ENCODE assay signal across 19 cellular contexts in the genomic region with DNA sequence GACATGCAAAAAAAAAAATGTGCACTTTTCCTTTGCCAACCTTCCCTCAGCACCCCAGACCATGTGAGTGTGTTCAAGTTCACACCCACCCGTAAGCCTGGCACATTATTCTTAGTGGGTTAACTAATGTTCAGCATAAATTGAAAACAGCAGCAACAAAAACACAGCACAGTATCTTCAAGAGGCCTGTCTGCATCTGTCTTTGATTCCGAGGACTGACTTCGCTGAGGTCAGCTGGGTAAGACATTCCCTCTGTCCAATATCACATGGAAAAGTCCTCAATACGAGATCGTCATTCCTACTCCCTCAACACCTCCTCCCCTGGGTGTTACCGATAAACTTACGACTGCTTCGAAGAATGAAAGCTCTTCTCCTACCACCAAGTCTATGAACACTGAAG.
DNase-seq lines count a peak whose midpoint lies in the region; ATAC-seq and TF ChIP-seq lines count a peak whose summit lies in the region.
"Had no signal": no experiment of that assay in that cellular context is flagged by ENCODE, and none has a peak within 500 bp of the region (broad histone marks: within the 10 kb centered on the region; RNA-seq: fewer than 3 reads in every experiment).

No MANE protein-coding gene starts in this region.

- peaks cover 30% of the 10 kb centered on the region for H3K4me1 Mint-ChIP-seq in activated CD8-positive, alpha-beta memory T cell treated with anti-CD3 and anti-CD28 coated beads, Interleukin-2, amount 10 ng/mL, durations not matched to agents 7 days and 5 days
- H3K4me1 Mint-ChIP-seq in CD8-positive, alpha-beta memory T cell = peaks cover 56 to 63% (median 62%) of the 10 kb centered on the region in 3 donors
- peaks cover 70% of the 10 kb centered on the region for H3K4me1 Mint-ChIP-seq in activated naive CD8-positive, alpha-beta T cell treated with anti-CD3 and anti-CD28 coated beads for 36 hours
- H3K4me1 Mint-ChIP-seq in naive thymus-derived CD4-positive, alpha-beta T cell = peaks cover 46 to 92% (median 77%) of the 10 kb centered on the region in 7 donors
- peaks cover 4% of the 10 kb centered on the region for H3K4me1 Mint-ChIP-seq in progenitor cell of endocrine pancreas (ENCODE audit: low read depth)
- no peaks in the 10 kb centered on the region for H3K4me1 Mint-ChIP-seq in HFFc6 (ENCODE audit: low read depth)

- no peak for TF ChIP-seq CTCF in progenitor cell of endocrine pancreas (IDR thresholded peaks at IDR 0.05; ENCODE audit: unreplicated experiment)
- TF ChIP-seq CTCF in HFFc6 (IDR thresholded peaks at IDR 0.05) = no peak

- H3K9me3 Mint-ChIP-seq in activated CD8-positive, alpha-beta memory T cell treated with anti-CD3 and anti-CD28 coated beads, Interleukin-2, amount 10 ng/mL, durations not matched to agents 7 days and 5 days (ENCODE audit: low read depth) = peaks cover 6% of the 10 kb centered on the region
- H3K9me3 Mint-ChIP-seq in CD8-positive, alpha-beta memory T cell = no peaks in the 10 kb centered on the region
- peaks cover 30% of the 10 kb centered on the region for H3K9me3 Mint-ChIP-seq in activated naive CD8-positive, alpha-beta T cell treated with anti-CD3 and anti-CD28 coated beads for 36 hours
- peaks cover 0 to 21% (median 4%) of the 10 kb centered on the region in 11 donors for H3K9me3 Mint-ChIP-seq in naive thymus-derived CD4-positive, alpha-beta T cell
- H3K9me3 Mint-ChIP-seq in progenitor cell of endocrine pancreas (ENCODE audit: low read depth) (peaks cover 16% of the 10 kb centered on the region), HFFc6 (peaks cover 47% of the 10 kb centered on the region)

- peak overlapping the region; percentile 35 for H3K4me3 ChIP-seq in CD8-positive, alpha-beta memory T cell (ENCODE audit: low read length)
- H3K4me3 ChIP-seq in naive thymus-derived CD4-positive, alpha-beta T cell (ENCODE audit: low read length) = peak overlapping the region; percentile 29
- H3K4me3 ChIP-seq: BLaER1, sigmoid colon, testis, uterus had no signal

- no peak overlapping the region for H3K27ac ChIP-seq in CD8-positive, alpha-beta memory T cell (ENCODE audit: low read depth, low read length)
- H3K27ac ChIP-seq in naive thymus-derived CD4-positive, alpha-beta T cell (ENCODE audit: low read depth, low read length) = peak overlapping the region; percentile 66
- H3K27ac ChIP-seq: sigmoid colon, testis, uterus had no signal

- H3K36me3 Mint-ChIP-seq in activated CD8-positive, alpha-beta memory T cell treated with anti-CD3 and anti-CD28 coated beads, Interleukin-2, amount 10 ng/mL, durations not matched to agents 7 days and 5 days = peaks cover 75% of the 10 kb centered on the region
- H3K36me3 Mint-ChIP-seq in CD8-positive, alpha-beta memory T cell = peaks cover 26 to 77% (median 26%) of the 10 kb centered on the region in 3 donors
- H3K36me3 Mint-ChIP-seq in activated naive CD8-positive, alpha-beta T cell treated with anti-CD3 and anti-CD28 coated beads for 36 hours = peaks cover 83% of the 10 kb centered on the region
- H3K36me3 Mint-ChIP-seq in naive thymus-derived CD4-positive, alpha-beta T cell = peaks cover 18 to 71% (median 47%) of the 10 kb centered on the region in 5 donors
- H3K36me3 Mint-ChIP-seq in progenitor cell of endocrine pancreas (ENCODE audit: insufficient read depth) (peaks cover 35% of the 10 kb centered on the region), HFFc6 (ENCODE audit: low read depth) (peaks cover 9% of the 10 kb centered on the region)

- ATAC-seq in activated CD8-positive, alpha-beta memory T cell treated with anti-CD3 and anti-CD28 coated beads, Interleukin-2, amount 10 ng/mL, durations not matched to agents 7 days and 5 days = no peak
- ATAC-seq in naive thymus-derived CD4-positive, alpha-beta T cell = no peak
- ATAC-seq in GM18868 (IDR thresholded peaks at IDR 0.05; ENCODE audit: unreplicated experiment) = no peak
- ATAC-seq: WTC11 had no signal

- H3K27me3 ChIP-seq in CD8-positive, alpha-beta memory T cell (ENCODE audit: insufficient read depth, low read length, poor library complexity, severe bottlenecking) = no peaks in the 10 kb centered on the region
- H3K27me3 ChIP-seq in naive thymus-derived CD4-positive, alpha-beta T cell (ENCODE audit: control insufficient read depth in 2 of 2, insufficient read depth in 2 of 2, low read length in 2 of 2) = no peaks in the 10 kb centered on the region
- H3K27me3 ChIP-seq: BLaER1, sigmoid colon, testis, uterus had no signal

- H3K36me3 ChIP-seq in CD8-positive, alpha-beta memory T cell (ENCODE audit: insufficient read depth, low read length) = peaks cover 16% of the 10 kb centered on the region
- H3K36me3 ChIP-seq in naive thymus-derived CD4-positive, alpha-beta T cell (ENCODE audit: control insufficient read depth in 2 of 3, insufficient read depth in 3 of 3, low read length in 3 of 3) = peaks cover 0 to 16% (median 0%) of the 10 kb centered on the region in 3 experiments
- H3K36me3 ChIP-seq: uterus had no signal

- H3K9me3 ChIP-seq in CD8-positive, alpha-beta memory T cell (ENCODE audit: low read length) = no peaks in the 10 kb centered on the region
- no peaks in the 10 kb centered on the region for H3K9me3 ChIP-seq in naive thymus-derived CD4-positive, alpha-beta T cell (ENCODE audit: control insufficient read depth in 2 of 3, low read length in 3 of 3)
- H3K9me3 ChIP-seq: testis, uterus had no signal

- no peak for DNase-seq in activated CD8-positive, alpha-beta memory T cell treated with anti-CD3 and anti-CD28 coated beads, Interleukin-2, amount 10 ng/mL, durations not matched to agents 7 days and 5 days
- no peak for DNase-seq in activated CD8-positive, alpha-beta memory T cell treated with anti-CD3 and anti-CD28 coated beads, Interleukin-2, amount 50 U/mL, for 4 hours
- DNase-seq in CD8-positive, alpha-beta memory T cell = peak in 1 of 5 donors; percentile 6
- no peak for DNase-seq in activated naive CD8-positive, alpha-beta T cell treated with anti-CD3 and anti-CD28 coated beads for 36 hours
- no peak for DNase-seq in naive thymus-derived CD4-positive, alpha-beta T cell
- DNase-seq in progenitor cell of endocrine pancreas (ENCODE audit: low spot score, unreplicated experiment) = no peak
- DNase-seq in HFFc6 = no peak
- DNase-seq: head of caudate nucleus, KBM-7, MM.1S, NCI-H146, NCI-H69, sigmoid colon, T-helper 9 cell, testis, uterus had no signal

- H3K27ac Mint-ChIP-seq in activated CD8-positive, alpha-beta memory T cell treated with anti-CD3 and anti-CD28 coated beads, Interleukin-2, amount 10 ng/mL, durations not matched to agents 7 days and 5 days = peak overlapping the region; percentile 88
- peak overlapping the region in 7 of 8 donors; percentile 74 to 94 (median 91) for H3K27ac Mint-ChIP-seq in CD8-positive, alpha-beta memory T cell
- peak overlapping the region; percentile 95 for H3K27ac Mint-ChIP-seq in activated naive CD8-positive, alpha-beta T cell treated with anti-CD3 and anti-CD28 coated beads for 36 hours
- H3K27ac Mint-ChIP-seq in naive thymus-derived CD4-positive, alpha-beta T cell = peak overlapping the region; percentile 93 to 98 (median 97)
- H3K27ac Mint-ChIP-seq in progenitor cell of endocrine pancreas (no peak overlapping the region), HFFc6 (no peak overlapping the region)

- H3K4me3 Mint-ChIP-seq in activated CD8-positive, alpha-beta memory T cell treated with anti-CD3 and anti-CD28 coated beads, Interleukin-2, amount 10 ng/mL, durations not matched to agents 7 days and 5 days = no peak overlapping the region
- peak overlapping the region; percentile 16 to 85 (median 79) for H3K4me3 Mint-ChIP-seq in CD8-positive, alpha-beta memory T cell
- H3K4me3 Mint-ChIP-seq in activated naive CD8-positive, alpha-beta T cell treated with anti-CD3 and anti-CD28 coated beads for 36 hours = peak overlapping the region; percentile 66
- peak overlapping the region; percentile 67 to 89 (median 87) for H3K4me3 Mint-ChIP-seq in naive thymus-derived CD4-positive, alpha-beta T cell
- H3K4me3 Mint-ChIP-seq in progenitor cell of endocrine pancreas (ENCODE audit: low read depth) = no peak overlapping the region
- H3K4me3 Mint-ChIP-seq in HFFc6 = no peak overlapping the region; the same call in 1 of the 2 replicates
- H3K4me3 Mint-ChIP-seq: WTC11 had no signal

- intact Hi-C loops in naive thymus-derived CD4-positive, alpha-beta T cell (cut with micrococcal nuclease) = loop anchor here (2.0 to 10.0 kb wide), 7 partner anchors 17 to 283 kb away; no protein-coding TSS in a partner anchor

- POLR2A ChIA-PET in CD8-positive, alpha-beta memory T cell (lab: Charles Lee) = no interaction called here
- POLR2A ChIA-PET in naive thymus-derived CD4-positive, alpha-beta T cell (lab: Charles Lee) = interaction anchor here (0.5 to 1.4 kb wide), 5 partner anchors 25 to 297 kb away, joined by 3 to 5 read pairs (median 4); no protein-coding TSS in a partner anchor

- CTCF ChIA-PET in activated CD8-positive, alpha-beta memory T cell treated with anti-CD3 and anti-CD28 coated beads, Interleukin-2, amount 10 ng/mL, durations not matched to agents 7 days and 5 days (lab: Charles Lee) = interaction anchor here (1.1 to 1.5 kb wide), 4 partner anchors 39 to 276 kb away, joined by 3 to 4 read pairs (median 4); no protein-coding TSS in a partner anchor
- CTCF ChIA-PET in CD8-positive, alpha-beta memory T cell (lab: Charles Lee) = interaction anchor here (1.6 kb wide), 1 partner anchor 265 kb away, joined by 6 read pairs; no protein-coding TSS in a partner anchor
- CTCF ChIA-PET in naive thymus-derived CD4-positive, alpha-beta T cell (lab: Charles Lee) = no interaction called here

- no peaks in the 10 kb centered on the region for H3K27me3 Mint-ChIP-seq in activated CD8-positive, alpha-beta memory T cell treated with anti-CD3 and anti-CD28 coated beads, Interleukin-2, amount 10 ng/mL, durations not matched to agents 7 days and 5 days
- H3K27me3 Mint-ChIP-seq in CD8-positive, alpha-beta memory T cell = peaks cover 0 to 2% of the 10 kb centered on the region in 2 donors
- H3K27me3 Mint-ChIP-seq in activated naive CD8-positive, alpha-beta T cell treated with anti-CD3 and anti-CD28 coated beads for 36 hours = no peaks in the 10 kb centered on the region
- H3K27me3 Mint-ChIP-seq in naive thymus-derived CD4-positive, alpha-beta T cell = no peaks in the 10 kb centered on the region
- H3K27me3 Mint-ChIP-seq in progenitor cell of endocrine pancreas (peaks cover 2% of the 10 kb centered on the region), HFFc6 (ENCODE audit: insufficient read depth) (peaks cover 7% of the 10 kb centered on the region; the same call in 1 of the 2 replicates)

- peaks cover 73% of the 10 kb centered on the region for H3K4me1 ChIP-seq in CD8-positive, alpha-beta memory T cell (ENCODE audit: insufficient read depth, low read length)
- H3K4me1 ChIP-seq in naive thymus-derived CD4-positive, alpha-beta T cell (ENCODE audit: control insufficient read depth in 2 of 2, insufficient read depth in 2 of 2, low read length in 2 of 2) = peaks cover 24 to 80% of the 10 kb centered on the region in 2 donors
- H3K4me1 ChIP-seq: sigmoid colon, testis, uterus had no signal

Comparison
In these comparisons a context has a peak if more than half of its experiments do, and no peak if none do; other contexts are left out.
1. H3K27ac Mint-ChIP-seq: peak in activated CD8-positive, alpha-beta memory T cell treated with anti-CD3 and anti-CD28 coated beads, Interleukin-2, amount 10 ng/mL, durations not matched to agents 7 days and 5 days (single experiment), CD8-positive, alpha-beta memory T cell (7 of 8), activated naive CD8-positive, alpha-beta T cell treated with anti-CD3 and anti-CD28 coated beads for 36 hours (single experiment) and naive thymus-derived CD4-positive, alpha-beta T cell (9 of 9); none in progenitor cell of endocrine pancreas (single experiment) and HFFc6 (single experiment).
2. H3K4me3 Mint-ChIP-seq: peak in CD8-positive, alpha-beta memory T cell (7 of 7), activated naive CD8-positive, alpha-beta T cell treated with anti-CD3 and anti-CD28 coated beads for 36 hours (single experiment) and naive thymus-derived CD4-positive, alpha-beta T cell (10 of 10); none in activated CD8-positive, alpha-beta memory T cell treated with anti-CD3 and anti-CD28 coated beads, Interleukin-2, amount 10 ng/mL, durations not matched to agents 7 days and 5 days (single experiment), progenitor cell of endocrine pancreas (single experiment) and HFFc6 (single experiment).